8 cellular contexts compared by ENCODE assay signal in genomic region chr6:118705799-118706481, GRCh38. TPM values are rescaled to one million over a fixed set of nuclear protein-coding genes. Genes with fewer than 3 reads are reported as not detected.
DNase-seq lines count a peak whose midpoint lies in the region; ATAC-seq and TF ChIP-seq lines count a peak whose summit lies in the region.

No MANE protein-coding gene starts in this region.

- BruUV-seq in Calu3 (replicated peaks; lab: Mats Ljungman, UMichigan), result no TSS peak

- H3K9me3 ChIP-seq in stomach smooth muscle (ENCODE audit: control insufficient read depth in 2 of 2, low read length in 2 of 2), result no peaks in the 10 kb centered on the region

- H3K36me3 ChIP-seq in stomach smooth muscle (ENCODE audit: control insufficient read depth in 2 of 2, insufficient read depth in 2 of 2, low read length in 2 of 2), result no peaks in the 10 kb centered on the region

- DNase-seq in Calu3 (peak; percentile 30), hepatic stellate cell (ENCODE audit: low spot score) (peak; percentile 39), NCI-H2227 (lab: John Stamatoyannopoulos, UW; ENCODE audit: unreplicated experiment) (no peak), SHP77 (lab: John Stamatoyannopoulos, UW) (no peak)
- peak; percentile 53 to 62 for DNase-seq in activated T-cell treated with anti-CD3 and anti-CD28 coated beads, Interleukin-2, amount 50 U/mL, for 48 hours

- H3K27me3 Mint-ChIP-seq in Calu3 (ENCODE audit: unreplicated experiment), result no peaks in the 10 kb centered on the region

- peak overlapping the region; percentile 43 for H3K4me3 Mint-ChIP-seq in Calu3 (ENCODE audit: low read depth, unreplicated experiment)

- H3K4me3 ChIP-seq in stomach smooth muscle (ENCODE audit: low read length in 2 of 2), result peak overlapping the region; percentile 29 to 36

- TF ChIP-seq CTCF in Calu3 (IDR thresholded peaks at IDR 0.05; ENCODE audit: unreplicated experiment), result no peak

- intact Hi-C loops in Calu3 (cut with micrococcal nuclease; ENCODE audit: unreplicated experiment), result loop anchor here (5.0 kb wide), 1 partner anchor 54 kb away; the partner anchor contains the start of gene CEP85L

- no peak overlapping the region for H3K27ac ChIP-seq in stomach smooth muscle (ENCODE audit: low read length)

- no peaks in the 10 kb centered on the region for H3K9me3 Mint-ChIP-seq in Calu3 (ENCODE audit: low read depth, unreplicated experiment)

- H3K27me3 ChIP-seq in stomach smooth muscle (ENCODE audit: control insufficient read depth in 1 of 2, insufficient read depth in 2 of 2, low read length in 2 of 2), result no peaks in the 10 kb centered on the region

- H3K36me3 Mint-ChIP-seq in Calu3 (ENCODE audit: insufficient read depth, unreplicated experiment), result peaks cover 9% of the 10 kb centered on the region

- H3K4me1 ChIP-seq in stomach smooth muscle (ENCODE audit: control insufficient read depth, insufficient read depth, low read length), result peaks cover 2% of the 10 kb centered on the region

- CTCF ChIA-PET in Calu3 (lab: Charles Lee), result interaction anchor here (1.1 kb wide), 1 partner anchor 9 kb away, joined by 4 read pairs; no protein-coding TSS in a partner anchor

- peak overlapping the region in 1 of 2 donors; percentile 3 for H3K9ac ChIP-seq in stomach smooth muscle (ENCODE audit: low read length in 2 of 2)

- H3K27ac Mint-ChIP-seq in Calu3 (ENCODE audit: unreplicated experiment), result no peak overlapping the region

- peaks cover 36% of the 10 kb centered on the region for H3K4me1 Mint-ChIP-seq in Calu3 (ENCODE audit: low read depth, unreplicated experiment)

- ATAC-seq in GM19395 (IDR thresholded peaks at IDR 0.05; ENCODE audit: unreplicated experiment) (peak; percentile 44), HG03432 (IDR thresholded peaks at IDR 0.05; ENCODE audit: unreplicated experiment) (peak; percentile 55)

RNA-seq across cellular contexts. Expression of gene CEP85L, which starts 54.5 kb away (rescaled TPM):
- total RNA-seq in Calu3 (2022), result 4.4 and 5.8 TPM in 2 replicates

Comparison
In these comparisons a context has a peak if more than half of its experiments do, and no peak if none do; other contexts are left out.
1. DNase-seq: peak in Calu3 (single experiment), activated T-cell treated with anti-CD3 and anti-CD28 coated beads, Interleukin-2, amount 50 U/mL, for 48 hours (2 of 2) and hepatic stellate cell (single experiment); none in NCI-H2227 (single experiment) and SHP77 (0 of 2).